Comparison of ENCODE assay signal across 8 cellular contexts in genomic region chr17:77957869-77958715, GRCh38. TPM values are rescaled to one million over a fixed set of nuclear protein-coding genes. Genes with fewer than 3 reads are reported as not detected.
DNase-seq lines count a peak whose midpoint lies in the region; ATAC-seq and TF ChIP-seq lines count a peak whose summit lies in the region.

TSS of gene TNRC6C (plus strand) at chr17:77958703. CDS start at chr17:78004207, 45,504 bp downstream.

- peak; percentile 100 for TF ChIP-seq POLR2A in right lobe of liver (IDR thresholded peaks at IDR 0.05)

- ATAC-seq in GM19395 (IDR thresholded peaks at IDR 0.05; ENCODE audit: unreplicated experiment) (peak; percentile 86), HG03571 (IDR thresholded peaks at IDR 0.05; ENCODE audit: unreplicated experiment) (peak; percentile 66), right lobe of liver (peak; percentile 97 to 99 (median 98))

- intact Hi-C loops in dorsolateral prefrontal cortex (cut with DNase I): loop anchor here (1.0 to 10.0 kb wide), 6 partner anchors 15 to 223 kb away; no protein-coding TSS in a partner anchor
- intact Hi-C loops in right lobe of liver (cut with DNase I): no loop called here

- H3K27me3 ChIP-seq in dorsolateral prefrontal cortex (no peaks in the 10 kb centered on the region), right lobe of liver (no peaks in the 10 kb centered on the region)

- peaks cover 31% of the 10 kb centered on the region for H3K4me1 Mint-ChIP-seq in activated CD4-positive, alpha-beta memory T cell treated with anti-CD3 and anti-CD28 coated beads, Interleukin-2, amount 10 ng/mL, durations not matched to agents 7 days and 5 days

- CTCF ChIA-PET in activated CD4-positive, alpha-beta memory T cell treated with anti-CD3 and anti-CD28 coated beads, Interleukin-2, amount 10 ng/mL, durations not matched to agents 7 days and 5 days (lab: Charles Lee): interaction anchor here (0.6 to 1.9 kb wide), 17 partner anchors 12 to 1149 kb away, joined by 3 to 10 read pairs (median 3); no protein-coding TSS in a partner anchor

- peaks cover 0 to 10% (median 0%) of the 10 kb centered on the region in 4 donors for H3K4me1 ChIP-seq in right lobe of liver

- H3K4me3 ChIP-seq in dorsolateral prefrontal cortex (peak within 1 kb of the TSS; percentile 59 to 90 (median 79)), right lobe of liver (peak within 1 kb of the TSS; percentile 73 to 77 (median 76))

- peaks cover 46% of the 10 kb centered on the region for H3K27me3 Mint-ChIP-seq in activated CD4-positive, alpha-beta memory T cell treated with anti-CD3 and anti-CD28 coated beads, Interleukin-2, amount 10 ng/mL, durations not matched to agents 7 days and 5 days

- WGBS in right lobe of liver (ENCODE audit: insufficient coverage, low coverage, low lambda C conversion rate, missing lambda C conversion rate): 0% methylated on average over 12 of the region's 104 CpGs

- peak within 1 kb of the TSS; percentile 61 for H3K27ac Mint-ChIP-seq in activated CD4-positive, alpha-beta memory T cell treated with anti-CD3 and anti-CD28 coated beads, Interleukin-2, amount 10 ng/mL, durations not matched to agents 7 days and 5 days

- peaks cover 11% of the 10 kb centered on the region for H3K36me3 Mint-ChIP-seq in activated CD4-positive, alpha-beta memory T cell treated with anti-CD3 and anti-CD28 coated beads, Interleukin-2, amount 10 ng/mL, durations not matched to agents 7 days and 5 days (ENCODE audit: low read depth)

- no peaks in the 10 kb centered on the region for H3K36me3 ChIP-seq in right lobe of liver

- peak within 1 kb of the TSS; percentile 83 for H3K4me3 Mint-ChIP-seq in activated CD4-positive, alpha-beta memory T cell treated with anti-CD3 and anti-CD28 coated beads, Interleukin-2, amount 10 ng/mL, durations not matched to agents 7 days and 5 days

- no peaks in the 10 kb centered on the region for H3K9me3 Mint-ChIP-seq in activated CD4-positive, alpha-beta memory T cell treated with anti-CD3 and anti-CD28 coated beads, Interleukin-2, amount 10 ng/mL, durations not matched to agents 7 days and 5 days

- POLR2A ChIA-PET in activated CD4-positive, alpha-beta memory T cell treated with anti-CD3 and anti-CD28 coated beads, Interleukin-2, amount 10 ng/mL, durations not matched to agents 7 days and 5 days (lab: Charles Lee): interaction anchor here (0.5 to 2.9 kb wide), 59 partner anchors 9 to 870 kb away, joined by 3 to 47 read pairs (median 4); partner anchors contain the start of gene TMC6

- no peaks in the 10 kb centered on the region for H3K9me3 ChIP-seq in right lobe of liver

- TF ChIP-seq CTCF in dorsolateral prefrontal cortex (IDR thresholded peaks at IDR 0.05 in 54 of 56, conservative IDR thresholded peaks at IDR 0.05 in 2 of 56; ENCODE audit: low read depth in 1 of 56, partially characterized antibody in 56 of 56) (peak in 23 of 56 donors; percentile 7 to 53 (median 23)), right lobe of liver (IDR thresholded peaks at IDR 0.05) (peak in 3 of 4 donors; percentile 2 to 31 (median 18))

- DNase-seq in CD1c-positive myeloid dendritic cell (ENCODE audit: extremely low spot score): peak; percentile 99
- DNase-seq in NCI-H82 (lab: John Stamatoyannopoulos, UW): peak; percentile 100
- peak; percentile 100 for DNase-seq in activated CD4-positive, alpha-beta memory T cell treated with anti-CD3 and anti-CD28 coated beads, Interleukin-2, amount 10 ng/mL, durations not matched to agents 7 days and 5 days
- peak; percentile 100 for DNase-seq in dorsolateral prefrontal cortex
- peak; percentile 100 for DNase-seq in right lobe of liver
- peak; percentile 100 for DNase-seq in stimulated activated CD4-positive, alpha-beta T cell treated with anti-CD3 and anti-CD28 coated beads, Interleukin-4, amount 100 ng/mL, for 24 hours

- H3K27ac ChIP-seq in dorsolateral prefrontal cortex (peak within 1 kb of the TSS; percentile 72 to 99 (median 96)), right lobe of liver (peak within 1 kb of the TSS; percentile 48 to 92 (median 53))

RNA-seq across cellular contexts. Expression of gene TNRC6C, which starts in this region (rescaled TPM):
- total RNA-seq in activated CD4-positive, alpha-beta memory T cell treated with anti-CD3 and anti-CD28 coated beads, Interleukin-2, amount 10 ng/mL, durations not matched to agents 7 days and 5 days: 10 to 100 TPM; 25.5 to 26.7 TPM
- total RNA-seq in dorsolateral prefrontal cortex (100 to 1,000 TPM in 37 of 120 experiments, 10 to 100 TPM in 83; 57.8 to 136 (median 94.4) TPM), right lobe of liver (10 to 100 TPM in 1 of 6 experiments, 1 to 10 TPM in 5; 1.9 to 10.6 (median 7.7) TPM)

Comparison
In these comparisons a context has a peak if more than half of its experiments do, and no peak if none do; other contexts are left out.
1. Peak in every context shown above with its lines: DNase-seq, ATAC-seq, H3K4me3 ChIP-seq and H3K27ac ChIP-seq.
2. intact Hi-C loops: an anchor here in dorsolateral prefrontal cortex (1.0 to 10.0 kb wide); none called in right lobe of liver.